In genomic region chr12:49763006-49763591, GRCh38 we compare ENCODE assay signal across 8 cellular contexts. TPM values are rescaled to one million over a fixed set of nuclear protein-coding genes. Genes with fewer than 3 reads are reported as not detected.
DNase-seq lines count a peak whose midpoint lies in the region; ATAC-seq and TF ChIP-seq lines count a peak whose summit lies in the region.

No MANE protein-coding gene starts in this region.

- TF ChIP-seq POLR2A in gastroesophageal sphincter (IDR thresholded peaks at IDR 0.05) (no peak), transverse colon (IDR thresholded peaks at IDR 0.05) (no peak)

- 17 to 24% methylated on average over 4 to 8 of the region's 8 CpGs for WGBS in gastroesophageal sphincter (ENCODE audit: low coverage in 1 of 2), 2 donors
- no CpG with 5 or more reads among the region's 8 CpGs for WGBS in trophoblast cell (ENCODE audit: extremely low coverage, insufficient coverage, insufficient read length)
- 27 to 29% methylated on average over 2 to 8 of the region's 8 CpGs for WGBS in transverse colon (ENCODE audit: low coverage in 1 of 2), 2 donors

- H2AK5ac ChIP-seq in trophoblast cell (ENCODE audit: low read length) = no peak overlapping the region

- CTCF ChIA-PET in AG04449 (lab: Yijun Ruan, JAX) = interaction anchor here (0.6 to 6.4 kb wide), 35 partner anchors 8 to 404 kb away, joined by 3 to 48 read pairs (median 5); partner anchors contain the start of genes BCDIN3D and TMBIM6

- no peak overlapping the region for H3K23ac ChIP-seq in trophoblast cell (ENCODE audit: low read length)

- H3K27me3 ChIP-seq in gastroesophageal sphincter = no peaks in the 10 kb centered on the region
- no peaks in the 10 kb centered on the region for H3K27me3 ChIP-seq in trophoblast cell (ENCODE audit: insufficient read depth, low read length)
- no peaks in the 10 kb centered on the region for H3K27me3 ChIP-seq in transverse colon

- H3K9me3 ChIP-seq in gastroesophageal sphincter (no peaks in the 10 kb centered on the region), trophoblast cell (ENCODE audit: insufficient read depth, low read depth, low read length) (no peaks in the 10 kb centered on the region), transverse colon (no peaks in the 10 kb centered on the region)

- no peak overlapping the region for H2BK12ac ChIP-seq in trophoblast cell (ENCODE audit: low read length)

- no peak overlapping the region for H3K4me3 ChIP-seq in AG04449 (ENCODE audit: low read depth, low read length)
- no peak overlapping the region for H3K4me3 ChIP-seq in gastroesophageal sphincter
- H3K4me3 ChIP-seq in trophoblast cell (ENCODE audit: low read depth, low read length) = no peak overlapping the region
- H3K4me3 ChIP-seq in transverse colon = no peak overlapping the region

- no peak for DNase-seq in AG04449 (ENCODE audit: low read depth, low spot score)
- DNase-seq in RPMI7951 (ENCODE audit: low read depth) = peak; percentile 28
- DNase-seq in activated T-helper 9 cell treated with anti-CD3 and anti-CD28 coated beads, Interleukin-2, amount 50 U/mL, for 16 hours (ENCODE audit: low read depth) = peak; percentile 66
- peak; percentile 35 to 71 for DNase-seq in trophoblast cell
- peak; percentile 75 for DNase-seq in transverse colon

- TF ChIP-seq EP300 in gastroesophageal sphincter (IDR thresholded peaks at IDR 0.05) (no peak), transverse colon (IDR thresholded peaks at IDR 0.05; ENCODE audit: low read depth) (no peak)

- H2AFZ ChIP-seq in trophoblast cell (ENCODE audit: insufficient read depth, low read length, poor library complexity) = no peak overlapping the region

- H2BK5ac ChIP-seq in trophoblast cell (ENCODE audit: low read depth, low read length, poor library complexity) = no peak overlapping the region

- H4K8ac ChIP-seq in trophoblast cell (ENCODE audit: low read depth, low read length) = no peak overlapping the region

- no peak overlapping the region for H3K4me2 ChIP-seq in trophoblast cell (ENCODE audit: low read length)

- ATAC-seq in GM18867 (IDR thresholded peaks at IDR 0.05; ENCODE audit: unreplicated experiment) (peak; percentile 43), gastroesophageal sphincter (peak; percentile 58), HG03442 (IDR thresholded peaks at IDR 0.05; ENCODE audit: unreplicated experiment) (no peak)

- H3K36me3 ChIP-seq in gastroesophageal sphincter = peaks cover 9 to 71% of the 10 kb centered on the region in 2 donors
- peaks cover 38 to 58% of the 10 kb centered on the region in 2 experiments for H3K36me3 ChIP-seq in trophoblast cell (ENCODE audit: control insufficient read depth in 1 of 2, insufficient read depth in 2 of 2, low read length in 2 of 2)
- H3K36me3 ChIP-seq in transverse colon = peaks cover 0 to 65% (median 30%) of the 10 kb centered on the region in 4 donors

- H4K12ac ChIP-seq in trophoblast cell (ENCODE audit: low read depth, low read length) = no peak overlapping the region

- no peak overlapping the region for H3K18ac ChIP-seq in trophoblast cell (ENCODE audit: low read length)

- TF ChIP-seq CTCF in AG04449 (IDR thresholded peaks at IDR 0.05; ENCODE audit: insufficient read depth, low read length, missing control alignments) (peak; percentile 82), gastroesophageal sphincter (IDR thresholded peaks at IDR 0.05) (peak; percentile 51 to 73 (median 52)), transverse colon (IDR thresholded peaks at IDR 0.05) (peak; percentile 34 to 66 (median 61))

- POLR2A ChIA-PET in AG04449 (lab: Yijun Ruan, JAX) = interaction anchor here (0.7 kb wide), 1 partner anchor 115 kb away, joined by 3 read pairs; no protein-coding TSS in a partner anchor

- in situ Hi-C loops in transverse colon (cut with MboI; ENCODE audit: low pct_ligation_motif_present in 1 of 4, low pct_unique_long_range_greater_than_20kb in 1 of 4, low sequenced_read_pairs in 3 of 4) = no loop called here

- H3K79me2 ChIP-seq in trophoblast cell (ENCODE audit: control insufficient read depth, insufficient read depth, low read length, poor library complexity) = no peaks in the 10 kb centered on the region

- H3K4me1 ChIP-seq in gastroesophageal sphincter (peaks cover 0 to 16% (median 0%) of the 10 kb centered on the region in 3 donors), trophoblast cell (ENCODE audit: control insufficient read depth in 1 of 2, insufficient read depth in 2 of 2, low read length in 2 of 2) (no peaks in the 10 kb centered on the region), transverse colon (no peaks in the 10 kb centered on the region)

- no peak overlapping the region for H4K91ac ChIP-seq in trophoblast cell (ENCODE audit: low read depth, low read length)

- no peak overlapping the region for H3K4ac ChIP-seq in trophoblast cell (ENCODE audit: low read depth, low read length)

- H3K14ac ChIP-seq in trophoblast cell (ENCODE audit: low read length) = no peak overlapping the region

- H3K27ac ChIP-seq in gastroesophageal sphincter (peak overlapping the region in 2 of 4 donors; percentile 10 to 32), trophoblast cell (ENCODE audit: low read depth, low read length) (no peak overlapping the region), transverse colon (no peak overlapping the region)

- no peak overlapping the region for H3K9ac ChIP-seq in trophoblast cell (ENCODE audit: low read length)

- intact Hi-C loops in transverse colon (cut with DNase I; ENCODE audit: low total_unique reads) = loop anchor here (5.0 kb wide), 1 partner anchor 79 kb away; the partner anchor contains the start of gene BCDIN3D

- no peaks in the 10 kb centered on the region for H3K79me1 ChIP-seq in trophoblast cell (ENCODE audit: low read length)

- H2BK120ac ChIP-seq in trophoblast cell (ENCODE audit: insufficient read depth, low read length, poor library complexity) = no peak overlapping the region

RNA-seq across cellular contexts. Expression of gene TMBIM6, which starts 21.7 kb away (rescaled TPM):
- total RNA-seq in RPMI7951 (2014; rRNA removed; shearing (Covaris generic)) = 653 and 692 TPM in 2 replicates
- 100 to 1,000 TPM; 251 to 408 (median 329) TPM for total RNA-seq in gastroesophageal sphincter
- 538 and 588 TPM in 2 replicates for polyA plus RNA-seq in trophoblast cell (2013)
- 100 to 1,000 TPM; 234 to 709 (median 558) TPM for total RNA-seq in transverse colon

RNA-seq across cellular contexts. Expression of gene FMNL3, which starts 55.9 kb away (rescaled TPM):
- 24.4 and 28.0 TPM in 2 replicates for total RNA-seq in RPMI7951 (2014; rRNA removed; shearing (Covaris generic))
- total RNA-seq in gastroesophageal sphincter (10 to 100 TPM; 10.4 to 15.4 (median 12.6) TPM), transverse colon (10 to 100 TPM in 1 of 4 donors, 1 to 10 TPM in 3; 5.3 to 16.5 (median 8.2) TPM)
- 4.6 and 4.8 TPM in 2 replicates for polyA plus RNA-seq in trophoblast cell (2013)
